In the genomic region with DNA sequence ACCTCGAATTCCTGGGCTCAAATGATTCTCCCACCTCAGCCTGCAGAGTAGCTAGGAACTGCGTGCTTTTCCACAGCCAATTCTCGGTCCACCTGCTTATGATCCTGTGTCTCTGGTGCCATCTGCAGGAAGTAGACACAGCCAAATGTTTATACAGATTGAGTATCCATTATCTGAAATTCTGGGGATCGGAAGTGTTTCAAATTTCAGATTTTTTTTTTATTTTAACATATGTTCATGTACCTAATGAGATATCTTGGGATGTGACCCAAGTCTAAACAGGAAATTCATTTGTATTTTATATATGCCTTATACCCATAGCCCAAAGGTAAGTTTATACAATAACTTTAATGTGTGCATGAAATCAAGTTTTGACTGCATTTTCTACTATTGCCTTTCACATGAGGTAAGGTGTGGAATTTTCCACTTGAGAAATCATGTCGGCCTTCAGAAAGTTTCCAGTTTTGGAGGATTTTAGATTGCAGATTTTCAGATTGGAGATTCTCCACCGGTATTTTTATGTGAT, we compare ENCODE assay signal across 9 cellular contexts.
DNase-seq lines count a peak whose midpoint lies in the region; ATAC-seq and TF ChIP-seq lines count a peak whose summit lies in the region.
"Had no signal": no experiment of that assay in that cellular context is flagged by ENCODE, and none has a peak within 500 bp of the region (broad histone marks: within the 10 kb centered on the region; RNA-seq: fewer than 3 reads in every experiment).

No MANE protein-coding gene starts in this region.

- H3K4me2 ChIP-seq in DND-41 (ENCODE audit: insufficient read depth, low read length), result no peak overlapping the region

- H3K27me3 ChIP-seq in ACC112 (ENCODE audit: insufficient read depth, low read length) (peaks cover 27% of the 10 kb centered on the region), DND-41 (ENCODE audit: insufficient read depth, low read length, poor library complexity) (no peaks in the 10 kb centered on the region)

- H3K9ac ChIP-seq in DND-41 (ENCODE audit: low read depth, low read length), result no peak overlapping the region

- DNase-seq in DND-41 (no peak), NCI-H226 (peak; percentile 56), cardiac fibroblast (ENCODE audit: low read depth in 2 of 2) (peak; percentile 69 to 73), lung microvascular endothelial cell (ENCODE audit: low read depth in 2 of 2) (peak; percentile 51 to 81)

- TF ChIP-seq CTCF in DND-41 (IDR thresholded peaks at IDR 0.05; ENCODE audit: borderline replicate concordance, extremely low read depth, low read length, poor library complexity, severe bottlenecking) (peak; percentile 68), cardiac fibroblast (IDR thresholded peaks at IDR 0.05; ENCODE audit: low read depth, low read length) (peak; percentile 60)

- H3K4me3 ChIP-seq in ACC112 (ENCODE audit: low read depth, low read length) (no peak overlapping the region), DND-41 (ENCODE audit: low read depth in 1 of 2, low read length in 2 of 2) (no peak overlapping the region), cardiac fibroblast (replicated peaks in 1 of 2; ENCODE audit: low read depth in 2 of 2, low read length in 2 of 2) (no peak overlapping the region)

- peak; percentile 58; the same call in 1 of the 3 replicates for ATAC-seq in DND-41 (ENCODE audit: insufficient read depth, low read depth)
- ATAC-seq in HG03196 (IDR thresholded peaks at IDR 0.05; ENCODE audit: unreplicated experiment), result no peak
- ATAC-seq in HG02678 (IDR thresholded peaks at IDR 0.05; ENCODE audit: unreplicated experiment), result no peak
- ATAC-seq in GM21390 (IDR thresholded peaks at IDR 0.05; ENCODE audit: unreplicated experiment), result no peak

- H3K36me3 ChIP-seq in ACC112 (ENCODE audit: insufficient read depth, low read length), result no peaks in the 10 kb centered on the region
- no peaks in the 10 kb centered on the region for H3K36me3 ChIP-seq in DND-41 (ENCODE audit: insufficient read depth, low read length)

- H3K27ac ChIP-seq in ACC112 (ENCODE audit: low read depth, low read length), result no peak overlapping the region
- H3K27ac ChIP-seq in DND-41 (ENCODE audit: low read length), result no peak overlapping the region
- H3K27ac ChIP-seq: HL-60 had no signal

- no peaks in the 10 kb centered on the region for H3K79me2 ChIP-seq in ACC112 (ENCODE audit: control insufficient read depth, insufficient read depth, low read length, unreplicated experiment)
- no peaks in the 10 kb centered on the region for H3K79me2 ChIP-seq in DND-41 (ENCODE audit: insufficient read depth, low read length)

- H2AFZ ChIP-seq in ACC112 (ENCODE audit: low read length, unreplicated experiment), result peak overlapping the region; percentile 11
- no peak overlapping the region for H2AFZ ChIP-seq in DND-41 (ENCODE audit: low read depth, low read length)

- peaks cover 4% of the 10 kb centered on the region for H3K4me1 ChIP-seq in ACC112 (ENCODE audit: control insufficient read depth, insufficient read depth, low read length, unreplicated experiment)
- no peaks in the 10 kb centered on the region for H3K4me1 ChIP-seq in DND-41 (ENCODE audit: insufficient read depth, low read length)

- no peaks in the 10 kb centered on the region for H4K20me1 ChIP-seq in DND-41 (ENCODE audit: insufficient read depth, low read length)

- H3K9me3 ChIP-seq in DND-41 (ENCODE audit: insufficient read depth, low read length, severe bottlenecking), result no peaks in the 10 kb centered on the region
